Comparison of ENCODE assay signal across 1 cellular context in the genomic region with DNA sequence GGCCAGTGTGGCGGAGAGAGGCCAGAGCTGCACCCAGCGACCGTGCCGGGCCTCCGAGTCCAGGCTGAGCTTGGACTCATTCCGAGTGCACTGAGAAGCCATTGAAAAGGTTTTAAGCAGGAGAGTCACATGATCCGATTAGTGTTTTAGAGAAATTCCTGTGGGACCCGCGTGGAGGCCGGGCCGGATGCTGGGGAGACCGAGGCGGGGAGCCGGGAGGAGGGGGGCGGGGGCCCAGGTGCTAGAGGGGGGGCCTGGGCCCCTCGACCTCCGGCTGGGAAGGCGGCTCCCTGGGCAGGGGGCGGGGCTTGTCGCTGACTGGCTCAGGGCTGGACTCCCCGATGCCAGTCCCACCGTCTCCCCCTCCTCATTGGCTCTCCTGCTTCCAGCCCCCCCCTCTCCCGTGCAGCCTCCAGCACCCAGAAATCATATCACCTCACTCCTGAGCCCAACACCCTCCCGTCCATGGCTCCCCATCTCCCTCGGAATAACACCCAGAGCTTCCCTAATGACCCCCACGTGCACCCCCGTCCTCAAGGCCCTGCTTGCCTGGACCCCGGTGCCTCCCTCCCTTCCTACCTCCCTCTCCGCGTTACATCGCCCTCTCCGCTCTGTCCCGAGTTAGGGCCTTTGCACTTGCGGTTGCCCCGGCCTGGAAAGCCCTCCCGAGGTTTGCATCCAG.
TF ChIP-seq lines count a peak whose summit lies in the region.

No MANE protein-coding gene starts in this region.

TF ChIP-seq in H1, 55 proteins besides CTCF, POLR2A, EP300 and RAD21:
- TF ChIP-seq BRCA1 (IDR thresholded peaks at IDR 0.05; ENCODE audit: low read depth, low read length) (no peak), ZNF274 (IDR thresholded peaks at IDR 0.05; ENCODE audit: borderline replicate concordance, extremely low read depth, low read length) (no peak), TCF12 (IDR thresholded peaks at IDR 0.05; ENCODE audit: low read depth, low read length) (no peak), RXRA (IDR thresholded peaks at IDR 0.05; ENCODE audit: insufficient read depth, low read depth, low read length) (no peak), GTF2F1 (IDR thresholded peaks at IDR 0.05; ENCODE audit: borderline replicate concordance, low read depth, low read length) (no peak), BACH1 (IDR thresholded peaks at IDR 0.05; ENCODE audit: low read length) (no peak), GABPA (IDR thresholded peaks at IDR 0.05; ENCODE audit: borderline replicate concordance, insufficient read depth, low read length) (no peak), SP1 (IDR thresholded peaks at IDR 0.05; ENCODE audit: low read depth, low read length) (peak; percentile 84), CBX8 (IDR thresholded peaks at IDR 0.05; ENCODE audit: borderline replicate concordance, low read depth, low read length) (no peak), SAP30 (IDR thresholded peaks at IDR 0.05; ENCODE audit: insufficient read depth, insufficient replicate concordance, low read length) (no peak), NRF1 (IDR thresholded peaks at IDR 0.05; ENCODE audit: low read depth, low read length) (no peak), CEBPB (IDR thresholded peaks at IDR 0.05; ENCODE audit: low read depth, low read length) (no peak), TAF1 (IDR thresholded peaks at IDR 0.05; ENCODE audit: low read depth, low read length) (peak; percentile 32; the same call in 1 of the 2 replicates), TAF7 (optimal IDR thresholded peaks at IDR 0.05; ENCODE audit: borderline replicate concordance, low read depth, low read length) (no peak), CREB1 (IDR thresholded peaks at IDR 0.05) (no peak), SP2 (IDR thresholded peaks at IDR 0.05; ENCODE audit: low read length) (0 out of 2 replicates have a peak, but pooled peaks have one; percentile 9), CHD2 (IDR thresholded peaks at IDR 0.05; ENCODE audit: low read length) (peak; percentile 37; the same call in 1 of the 2 replicates), YY1 (IDR thresholded peaks at IDR 0.05; ENCODE audit: low read depth, low read length) (0 out of 2 replicates have a peak, but pooled peaks have one; percentile 38), BCL11A (IDR thresholded peaks at IDR 0.05; ENCODE audit: low read depth in 2 of 2, low read length in 2 of 2) (no peak), SIX5 (IDR thresholded peaks at IDR 0.05; ENCODE audit: low read depth, low read length) (no peak), RFX5 (IDR thresholded peaks at IDR 0.05; ENCODE audit: borderline replicate concordance, low read depth, low read length) (no peak), EZH2 (IDR thresholded peaks at IDR 0.05; ENCODE audit: low read depth, low read length, severe bottlenecking) (no peak), SUZ12 (IDR thresholded peaks at IDR 0.05; ENCODE audit: low read length) (no peak), KDM4A (IDR thresholded peaks at IDR 0.05; ENCODE audit: low read depth, low read length, severe bottlenecking) (peak; percentile 44), TBP (IDR thresholded peaks at IDR 0.05; ENCODE audit: low read depth, low read length) (no peak), NANOG (IDR thresholded peaks at IDR 0.05; ENCODE audit: insufficient read depth, low read depth, low read length, poor library complexity, severe bottlenecking) (no peak), KDM5A (IDR thresholded peaks at IDR 0.05; ENCODE audit: low read length) (no peak), CHD1 (IDR thresholded peaks at IDR 0.05; ENCODE audit: low read depth, low read length) (no peak), CTBP2 (IDR thresholded peaks at IDR 0.05; ENCODE audit: borderline replicate concordance, insufficient read depth, insufficient read length, low read length) (no peak), RBBP5 (IDR thresholded peaks at IDR 0.05; ENCODE audit: borderline replicate concordance, low read depth, low read length) (no peak), CBX5 (IDR thresholded peaks at IDR 0.05; ENCODE audit: low read depth, low read length) (no peak), SIRT6 (IDR thresholded peaks at IDR 0.05; ENCODE audit: low read length) (no peak), JUND (IDR thresholded peaks at IDR 0.05; ENCODE audit: low read length) (no peak), KDM1A (IDR thresholded peaks at IDR 0.05; ENCODE audit: borderline replicate concordance, low read length) (peak; percentile 59; the same call in 1 of the 2 replicates), SRF (IDR thresholded peaks at IDR 0.05; ENCODE audit: low read depth, low read length) (no peak), SIN3A (conservative IDR thresholded peaks at IDR 0.05 in 1 of 2, IDR thresholded peaks at IDR 0.05 in 1 of 2; ENCODE audit: low read depth in 1 of 2, low read length in 2 of 2) (no peak), EGR1 (IDR thresholded peaks at IDR 0.05; ENCODE audit: borderline replicate concordance, low read depth, low read length) (no peak), TEAD4 (IDR thresholded peaks at IDR 0.05; ENCODE audit: low read depth, low read length) (no peak), PHF8 (conservative IDR thresholded peaks at IDR 0.05; ENCODE audit: low read depth, low read length) (0 out of 2 replicates have a peak, but pooled peaks have one; percentile 13), POU5F1 (IDR thresholded peaks at IDR 0.05; ENCODE audit: low read depth, low read length) (no peak), HDAC2 (IDR thresholded peaks at IDR 0.05; ENCODE audit: borderline replicate concordance in 1 of 2, low read depth in 2 of 2, low read length in 2 of 2) (0 out of 4 replicates have a peak, but pooled peaks of 1 of the 2 experiments have one; percentile 74), JUN (IDR thresholded peaks at IDR 0.05; ENCODE audit: low read depth, low read length) (no peak), SP4 (IDR thresholded peaks at IDR 0.05; ENCODE audit: low read length) (no peak), FOSL1 (IDR thresholded peaks at IDR 0.05; ENCODE audit: insufficient read depth, low read depth, low read length) (no peak), MAFK (IDR thresholded peaks at IDR 0.05; ENCODE audit: low read depth, low read length) (no peak), HDAC6 (IDR thresholded peaks at IDR 0.05; ENCODE audit: low read depth, low read length) (no peak), POLR2AphosphoS5 (IDR thresholded peaks at IDR 0.05; ENCODE audit: low read depth, low read length) (no peak)
- TF ChIP-seq, protein P1, sequence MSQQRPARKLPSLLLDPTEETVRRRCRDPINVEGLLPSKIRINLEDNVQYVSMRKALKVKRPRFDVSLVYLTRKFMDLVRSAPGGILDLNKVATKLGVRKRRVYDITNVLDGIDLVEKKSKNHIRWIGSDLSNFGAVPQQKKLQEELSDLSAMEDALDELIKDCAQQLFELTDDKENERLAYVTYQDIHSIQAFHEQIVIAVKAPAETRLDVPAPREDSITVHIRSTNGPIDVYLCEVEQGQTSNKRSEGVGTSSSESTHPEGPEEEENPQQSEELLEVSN (IDR thresholded peaks at IDR 0.05) = no peak
- TF ChIP-seq, protein P2, sequence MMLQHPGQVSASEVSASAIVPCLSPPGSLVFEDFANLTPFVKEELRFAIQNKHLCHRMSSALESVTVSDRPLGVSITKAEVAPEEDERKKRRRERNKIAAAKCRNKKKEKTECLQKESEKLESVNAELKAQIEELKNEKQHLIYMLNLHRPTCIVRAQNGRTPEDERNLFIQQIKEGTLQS (IDR thresholded peaks at IDR 0.05; ENCODE audit: insufficient read depth, low read depth, low read length) = no peak
- TF ChIP-seq, protein P3, sequence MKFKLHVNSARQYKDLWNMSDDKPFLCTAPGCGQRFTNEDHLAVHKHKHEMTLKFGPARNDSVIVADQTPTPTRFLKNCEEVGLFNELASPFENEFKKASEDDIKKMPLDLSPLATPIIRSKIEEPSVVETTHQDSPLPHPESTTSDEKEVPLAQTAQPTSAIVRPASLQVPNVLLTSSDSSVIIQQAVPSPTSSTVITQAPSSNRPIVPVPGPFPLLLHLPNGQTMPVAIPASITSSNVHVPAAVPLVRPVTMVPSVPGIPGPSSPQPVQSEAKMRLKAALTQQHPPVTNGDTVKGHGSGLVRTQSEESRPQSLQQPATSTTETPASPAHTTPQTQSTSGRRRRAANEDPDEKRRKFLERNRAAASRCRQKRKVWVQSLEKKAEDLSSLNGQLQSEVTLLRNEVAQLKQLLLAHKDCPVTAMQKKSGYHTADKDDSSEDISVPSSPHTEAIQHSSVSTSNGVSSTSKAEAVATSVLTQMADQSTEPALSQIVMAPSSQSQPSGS (IDR thresholded peaks at IDR 0.05; ENCODE audit: low read length) = no peak
- TF ChIP-seq, protein P4, sequence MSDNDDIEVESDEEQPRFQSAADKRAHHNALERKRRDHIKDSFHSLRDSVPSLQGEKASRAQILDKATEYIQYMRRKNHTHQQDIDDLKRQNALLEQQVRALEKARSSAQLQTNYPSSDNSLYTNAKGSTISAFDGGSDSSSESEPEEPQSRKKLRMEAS (IDR thresholded peaks at IDR 0.05) = peak; percentile 36; the same call in 1 of the 2 replicates
- TF ChIP-seq, protein P5, sequence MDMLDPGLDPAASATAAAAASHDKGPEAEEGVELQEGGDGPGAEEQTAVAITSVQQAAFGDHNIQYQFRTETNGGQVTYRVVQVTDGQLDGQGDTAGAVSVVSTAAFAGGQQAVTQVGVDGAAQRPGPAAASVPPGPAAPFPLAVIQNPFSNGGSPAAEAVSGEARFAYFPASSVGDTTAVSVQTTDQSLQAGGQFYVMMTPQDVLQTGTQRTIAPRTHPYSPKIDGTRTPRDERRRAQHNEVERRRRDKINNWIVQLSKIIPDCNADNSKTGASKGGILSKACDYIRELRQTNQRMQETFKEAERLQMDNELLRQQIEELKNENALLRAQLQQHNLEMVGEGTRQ (IDR thresholded peaks at IDR 0.05; ENCODE audit: low read length) = 0 out of 2 replicates have a peak, but pooled peaks have one; percentile 32
- TF ChIP-seq, protein P6, sequence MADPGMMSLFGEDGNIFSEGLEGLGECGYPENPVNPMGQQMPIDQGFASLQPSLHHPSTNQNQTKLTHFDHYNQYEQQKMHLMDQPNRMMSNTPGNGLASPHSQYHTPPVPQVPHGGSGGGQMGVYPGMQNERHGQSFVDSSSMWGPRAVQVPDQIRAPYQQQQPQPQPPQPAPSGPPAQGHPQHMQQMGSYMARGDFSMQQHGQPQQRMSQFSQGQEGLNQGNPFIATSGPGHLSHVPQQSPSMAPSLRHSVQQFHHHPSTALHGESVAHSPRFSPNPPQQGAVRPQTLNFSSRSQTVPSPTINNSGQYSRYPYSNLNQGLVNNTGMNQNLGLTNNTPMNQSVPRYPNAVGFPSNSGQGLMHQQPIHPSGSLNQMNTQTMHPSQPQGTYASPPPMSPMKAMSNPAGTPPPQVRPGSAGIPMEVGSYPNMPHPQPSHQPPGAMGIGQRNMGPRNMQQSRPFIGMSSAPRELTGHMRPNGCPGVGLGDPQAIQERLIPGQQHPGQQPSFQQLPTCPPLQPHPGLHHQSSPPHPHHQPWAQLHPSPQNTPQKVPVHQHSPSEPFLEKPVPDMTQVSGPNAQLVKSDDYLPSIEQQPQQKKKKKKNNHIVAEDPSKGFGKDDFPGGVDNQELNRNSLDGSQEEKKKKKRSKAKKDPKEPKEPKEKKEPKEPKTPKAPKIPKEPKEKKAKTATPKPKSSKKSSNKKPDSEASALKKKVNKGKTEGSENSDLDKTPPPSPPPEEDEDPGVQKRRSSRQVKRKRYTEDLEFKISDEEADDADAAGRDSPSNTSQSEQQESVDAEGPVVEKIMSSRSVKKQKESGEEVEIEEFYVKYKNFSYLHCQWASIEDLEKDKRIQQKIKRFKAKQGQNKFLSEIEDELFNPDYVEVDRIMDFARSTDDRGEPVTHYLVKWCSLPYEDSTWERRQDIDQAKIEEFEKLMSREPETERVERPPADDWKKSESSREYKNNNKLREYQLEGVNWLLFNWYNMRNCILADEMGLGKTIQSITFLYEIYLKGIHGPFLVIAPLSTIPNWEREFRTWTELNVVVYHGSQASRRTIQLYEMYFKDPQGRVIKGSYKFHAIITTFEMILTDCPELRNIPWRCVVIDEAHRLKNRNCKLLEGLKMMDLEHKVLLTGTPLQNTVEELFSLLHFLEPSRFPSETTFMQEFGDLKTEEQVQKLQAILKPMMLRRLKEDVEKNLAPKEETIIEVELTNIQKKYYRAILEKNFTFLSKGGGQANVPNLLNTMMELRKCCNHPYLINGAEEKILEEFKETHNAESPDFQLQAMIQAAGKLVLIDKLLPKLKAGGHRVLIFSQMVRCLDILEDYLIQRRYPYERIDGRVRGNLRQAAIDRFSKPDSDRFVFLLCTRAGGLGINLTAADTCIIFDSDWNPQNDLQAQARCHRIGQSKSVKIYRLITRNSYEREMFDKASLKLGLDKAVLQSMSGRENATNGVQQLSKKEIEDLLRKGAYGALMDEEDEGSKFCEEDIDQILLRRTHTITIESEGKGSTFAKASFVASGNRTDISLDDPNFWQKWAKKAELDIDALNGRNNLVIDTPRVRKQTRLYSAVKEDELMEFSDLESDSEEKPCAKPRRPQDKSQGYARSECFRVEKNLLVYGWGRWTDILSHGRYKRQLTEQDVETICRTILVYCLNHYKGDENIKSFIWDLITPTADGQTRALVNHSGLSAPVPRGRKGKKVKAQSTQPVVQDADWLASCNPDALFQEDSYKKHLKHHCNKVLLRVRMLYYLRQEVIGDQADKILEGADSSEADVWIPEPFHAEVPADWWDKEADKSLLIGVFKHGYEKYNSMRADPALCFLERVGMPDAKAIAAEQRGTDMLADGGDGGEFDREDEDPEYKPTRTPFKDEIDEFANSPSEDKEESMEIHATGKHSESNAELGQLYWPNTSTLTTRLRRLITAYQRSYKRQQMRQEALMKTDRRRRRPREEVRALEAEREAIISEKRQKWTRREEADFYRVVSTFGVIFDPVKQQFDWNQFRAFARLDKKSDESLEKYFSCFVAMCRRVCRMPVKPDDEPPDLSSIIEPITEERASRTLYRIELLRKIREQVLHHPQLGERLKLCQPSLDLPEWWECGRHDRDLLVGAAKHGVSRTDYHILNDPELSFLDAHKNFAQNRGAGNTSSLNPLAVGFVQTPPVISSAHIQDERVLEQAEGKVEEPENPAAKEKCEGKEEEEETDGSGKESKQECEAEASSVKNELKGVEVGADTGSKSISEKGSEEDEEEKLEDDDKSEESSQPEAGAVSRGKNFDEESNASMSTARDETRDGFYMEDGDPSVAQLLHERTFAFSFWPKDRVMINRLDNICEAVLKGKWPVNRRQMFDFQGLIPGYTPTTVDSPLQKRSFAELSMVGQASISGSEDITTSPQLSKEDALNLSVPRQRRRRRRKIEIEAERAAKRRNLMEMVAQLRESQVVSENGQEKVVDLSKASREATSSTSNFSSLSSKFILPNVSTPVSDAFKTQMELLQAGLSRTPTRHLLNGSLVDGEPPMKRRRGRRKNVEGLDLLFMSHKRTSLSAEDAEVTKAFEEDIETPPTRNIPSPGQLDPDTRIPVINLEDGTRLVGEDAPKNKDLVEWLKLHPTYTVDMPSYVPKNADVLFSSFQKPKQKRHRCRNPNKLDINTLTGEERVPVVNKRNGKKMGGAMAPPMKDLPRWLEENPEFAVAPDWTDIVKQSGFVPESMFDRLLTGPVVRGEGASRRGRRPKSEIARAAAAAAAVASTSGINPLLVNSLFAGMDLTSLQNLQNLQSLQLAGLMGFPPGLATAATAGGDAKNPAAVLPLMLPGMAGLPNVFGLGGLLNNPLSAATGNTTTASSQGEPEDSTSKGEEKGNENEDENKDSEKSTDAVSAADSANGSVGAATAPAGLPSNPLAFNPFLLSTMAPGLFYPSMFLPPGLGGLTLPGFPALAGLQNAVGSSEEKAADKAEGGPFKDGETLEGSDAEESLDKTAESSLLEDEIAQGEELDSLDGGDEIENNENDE (IDR thresholded peaks at IDR 0.05; ENCODE audit: insufficient replicate concordance, low read length) = no peak
TF ChIP-seq in H1: peak in this region for 11.
